In genomic region chr19:47047931-47048399, GRCh38 we compare ENCODE assay signal across 8 cellular contexts. TPM values are rescaled to one million over a fixed set of nuclear protein-coding genes. Genes with fewer than 3 reads are reported as not detected.
DNase-seq lines count a peak whose midpoint lies in the region; ATAC-seq, FAIRE-seq and TF ChIP-seq lines count a peak whose summit lies in the region.

No MANE protein-coding gene starts in this region.

- H3K27me3 ChIP-seq in keratinocyte (ENCODE audit: control insufficient read depth, extremely low read depth, insufficient read depth, low read length) = no peaks in the 10 kb centered on the region

- peak overlapping the region; percentile 42 for H3K9ac ChIP-seq in keratinocyte (ENCODE audit: control insufficient read depth, extremely low read depth, insufficient read depth, low read length)

- no peaks in the 10 kb centered on the region for H4K20me1 ChIP-seq in keratinocyte (ENCODE audit: control insufficient read depth, extremely low read depth, insufficient read depth, low read length)

- H3K4me1 ChIP-seq in keratinocyte (ENCODE audit: control insufficient read depth, extremely low read depth, insufficient read depth, low read length) = peaks cover 4% of the 10 kb centered on the region

- no peak overlapping the region for H3K27ac ChIP-seq in keratinocyte (ENCODE audit: control insufficient read depth, insufficient read depth, low read length)

- peak; percentile 91 for FAIRE-seq in A204.1 (lab: Jason Lieb, UNC)
- peak; percentile 67 for FAIRE-seq in keratinocyte (lab: Jason Lieb, UNC)

- no peaks in the 10 kb centered on the region for H3K9me1 ChIP-seq in keratinocyte (ENCODE audit: control insufficient read depth, extremely low read depth, insufficient read depth, low read length)

- DNase-seq in NCI-H2227 treated with DMSO at 0.1 percent for 48 hours (lab: John Stamatoyannopoulos, UW) (peak; percentile 91), cerebellar cortex (ENCODE audit: low spot score) (peak; percentile 99), keratinocyte (ENCODE audit: low read depth, low spot score) (peak; percentile 55)
- DNase-seq in activated CD4-positive, CD25-positive, alpha-beta regulatory T cell (lab: John Stamatoyannopoulos, UW) = peak; percentile 24 to 49 (median 28)
- peak; percentile 67 to 75 (median 67) for DNase-seq in stimulated activated CD4-positive, alpha-beta T cell treated with anti-CD3 and anti-CD28 coated beads, Interleukin-12 subunit alpha, Interleukin-12 subunit beta, amount 100 ng/mL, for 48 hours (ENCODE audit: low read depth in 2 of 3, low spot score in 1 of 3)

- no peaks in the 10 kb centered on the region for H3K36me3 ChIP-seq in keratinocyte (ENCODE audit: control insufficient read depth in 2 of 2, extremely low read depth in 1 of 2, insufficient read depth in 2 of 2, low read length in 2 of 2)

- TF ChIP-seq CTCF in keratinocyte (optimal IDR thresholded peaks at IDR 0.05 in 1 of 3, IDR thresholded peaks at IDR 0.05 in 1 of 3, conservative IDR thresholded peaks at IDR 0.05 in 1 of 3; ENCODE audit: extremely low read depth in 1 of 3, insufficient read depth in 2 of 3, low read length in 3 of 3) = no peak

- H3K79me2 ChIP-seq in keratinocyte (ENCODE audit: control insufficient read depth, insufficient read depth, low read length) = no peaks in the 10 kb centered on the region

- peak overlapping the region; percentile 80 for H3K4me2 ChIP-seq in keratinocyte (ENCODE audit: control insufficient read depth, extremely low read depth, insufficient read depth, low read depth, low read length)

- dilution Hi-C loops in keratinocyte (cut with MboI; ENCODE audit: extremely low pct_ligation_motif_present, low sequenced_read_pairs) = no loop called here

- ATAC-seq in HG03097 (IDR thresholded peaks at IDR 0.05; ENCODE audit: low FRiP score, unreplicated experiment) = peak; percentile 36

- H2AFZ ChIP-seq in keratinocyte (ENCODE audit: control insufficient read depth, low read length) = peak overlapping the region; percentile 90

- TF ChIP-seq POLR2A in GM18526 (IDR thresholded peaks at IDR 0.05; ENCODE audit: extremely low read depth, insufficient read length) = peak; percentile 46

- H3K9me3 ChIP-seq in keratinocyte (ENCODE audit: control insufficient read depth, low read depth, low read length) = no peaks in the 10 kb centered on the region

- peak overlapping the region; percentile 67 to 90 (median 76) for H3K4me3 ChIP-seq in keratinocyte (ENCODE audit: control insufficient read depth in 2 of 3, extremely low read depth in 1 of 3, insufficient read depth in 2 of 3, low read depth in 1 of 3, low read length in 3 of 3)

RNA-seq across cellular contexts. Expression of gene TMEM160, which starts 0.5 kb away (rescaled TPM):
- polyA plus RNA-seq in keratinocyte = 11.1 to 19.9 TPM (median 11.5 TPM) in 3 replicates
- 0.42 TPM for polyA plus RNA-seq in keratinocyte (2011; ENCODE audit: low read depth)
- polyA plus RNA-seq in keratinocyte (2011; cell fraction: cytosol; rRNA removed) = 4.4 and 26.3 TPM in 2 replicates
- 5.1 and 8.9 TPM in 2 replicates for polyA plus RNA-seq in keratinocyte (2011; cell fraction: nucleus; rRNA removed)
- 8.8 and 35.2 TPM in 2 replicates for polyA plus RNA-seq in keratinocyte (2012; ENCODE audit: low replicate concordance)
- polyA minus RNA-seq in keratinocyte = 0.99 to 5.4 TPM (median 1.5 TPM) in 3 replicates
- 51.8 TPM for polyA minus RNA-seq in keratinocyte (2011; cell fraction: cytosol; rRNA and poly(A)+ RNA removed)
- polyA minus RNA-seq in keratinocyte (2011; cell fraction: nucleus; rRNA and poly(A)+ RNA removed) = 5.1 and 8.3 TPM in 2 replicates

RNA-seq across cellular contexts. Expression of gene NPAS1, which starts 28.3 kb away (rescaled TPM):
- 0.42 to 0.81 TPM (median 0.42 TPM) in 3 replicates for polyA plus RNA-seq in keratinocyte
- not detected for polyA plus RNA-seq in keratinocyte (2011; ENCODE audit: low read depth)
- polyA plus RNA-seq in keratinocyte (2011; cell fraction: cytosol; rRNA removed) = 0.22 and 1.1 TPM in 2 replicates
- 0.34 and 0.44 TPM in 2 replicates for polyA plus RNA-seq in keratinocyte (2011; cell fraction: nucleus; rRNA removed)
- 0.83 and 1.9 TPM in 2 replicates for polyA plus RNA-seq in keratinocyte (2012; ENCODE audit: low replicate concordance)
- 0.53 to 2.2 TPM in 2 of 3 replicates, not detected in the other for polyA minus RNA-seq in keratinocyte
- 3.3 TPM for polyA minus RNA-seq in keratinocyte (2011; cell fraction: cytosol; rRNA and poly(A)+ RNA removed)
- 0.95 TPM in 1 of 2 replicates, not detected in the other for polyA minus RNA-seq in keratinocyte (2011; cell fraction: nucleus; rRNA and poly(A)+ RNA removed)

Comparison
In these comparisons a context has a peak if more than half of its experiments do, and no peak if none do; other contexts are left out.
1. DNase-seq: peak in every context shown above with its lines; median percentile 99 in cerebellar cortex; 91 in NCI-H2227 treated with DMSO at 0.1 percent for 48 hours; 67 in stimulated activated CD4-positive, alpha-beta T cell treated with anti-CD3 and anti-CD28 coated beads, Interleukin-12 subunit alpha, Interleukin-12 subunit beta, amount 100 ng/mL, for 48 hours; 55 in keratinocyte; 28 in activated CD4-positive, CD25-positive, alpha-beta regulatory T cell.